ENCODE assay signal across 1 cellular context in genomic region chr10:61765176-61766087, GRCh38.
TF ChIP-seq lines count a peak whose summit lies in the region.

No MANE protein-coding gene starts in this region.

TF ChIP-seq in K562, 482 proteins besides CTCF, POLR2A, EP300 and RAD21 (continued from another document and continues in another):
- TF ChIP-seq ZFP36 (IDR thresholded peaks at IDR 0.05; ENCODE audit: low read depth, low read length, partially characterized antibody) (peak; percentile 42), ZNF274 (IDR thresholded peaks at IDR 0.05; ENCODE audit: borderline replicate concordance, low read depth, low read length) (peak; percentile 93), HDAC2 (IDR thresholded peaks at IDR 0.05) (peak; percentile 99), SIN3B (IDR thresholded peaks at IDR 0.05; ENCODE audit: low read depth) (0 out of 2 replicates have a peak, but pooled peaks have one; percentile 6), ZZZ3 (IDR thresholded peaks at IDR 0.05) (no peak; the same call in 1 of the 2 replicates), CSDE1 (IDR thresholded peaks at IDR 0.05) (peak; percentile 37 to 55; a peak in 3 of 4 replicates), ZFP1 (CRISPR knock-in tag; IDR thresholded peaks at IDR 0.05) (no peak), HMG20B (CRISPR knock-in tag; IDR thresholded peaks at IDR 0.05) (no peak), MAFG (tag; conservative IDR thresholded peaks at IDR 0.05) (peak; percentile 77), EWSR1 (IDR thresholded peaks at IDR 0.05; ENCODE audit: borderline replicate concordance, low read depth, partially characterized antibody) (peak; percentile 73), ZNF785 (CRISPR knock-in tag; IDR thresholded peaks at IDR 0.05) (no peak), PKNOX1 (IDR thresholded peaks at IDR 0.05) (peak; percentile 93), RREB1 (CRISPR knock-in tag; IDR thresholded peaks at IDR 0.05) (peak; percentile 82; the same call in 1 of the 2 replicates), PHF21A (IDR thresholded peaks at IDR 0.05; ENCODE audit: borderline replicate concordance, low read depth) (peak; percentile 90), ZNF175 (CRISPR knock-in tag; IDR thresholded peaks at IDR 0.05; ENCODE audit: low read depth) (peak; percentile 99), STAT5B (CRISPR knock-in tag; IDR thresholded peaks at IDR 0.05) (no peak), GMEB1 (CRISPR knock-in tag; IDR thresholded peaks at IDR 0.05) (peak; percentile 65), SMARCB1 (IDR thresholded peaks at IDR 0.05; ENCODE audit: insufficient read length, low read depth) (peak; percentile 24), FOS (IDR thresholded peaks at IDR 0.05; ENCODE audit: extremely low read depth, insufficient read length) (no peak), ZNF318 (IDR thresholded peaks at IDR 0.05; ENCODE audit: borderline replicate concordance in 1 of 2, low read depth in 1 of 2) (peak in 1 of 2 experiments; percentile 96; a peak in 2 of 4 replicates), BMI1 (IDR thresholded peaks at IDR 0.05; ENCODE audit: low read length) (no peak; the same call in 1 of the 2 replicates), CEBPG (CRISPR knock-in tag; IDR thresholded peaks at IDR 0.05) (peak; percentile 55; the same call in 1 of the 2 replicates), CEBPG (tag; conservative IDR thresholded peaks at IDR 0.05 in 1 of 2, IDR thresholded peaks at IDR 0.05 in 1 of 2) (peak; percentile 70 to 89), ZNF512 (tag; IDR thresholded peaks at IDR 0.05) (no peak), CGGBP1 (CRISPR knock-in tag; IDR thresholded peaks at IDR 0.05) (peak; percentile 92), ZNF780A (CRISPR knock-in tag; IDR thresholded peaks at IDR 0.05) (no peak), ZNF212 (CRISPR knock-in tag; IDR thresholded peaks at IDR 0.05) (peak; percentile 88; the same call in 1 of the 2 replicates), HNRNPH1 (optimal IDR thresholded peaks at IDR 0.05; ENCODE audit: low read depth, low read length) (no peak), RBFOX2 (IDR thresholded peaks at IDR 0.05; ENCODE audit: low read depth, low read length) (peak; percentile 59), ATF4 (CRISPR knock-in tag; IDR thresholded peaks at IDR 0.05) (peak; percentile 90), GTF2E2 (tag; IDR thresholded peaks at IDR 0.05) (peak; percentile 85; the same call in 1 of the 2 replicates), ZNF174 (CRISPR knock-in tag; IDR thresholded peaks at IDR 0.05) (peak; percentile 5; the same call in 1 of the 2 replicates), ZNF197 (CRISPR knock-in tag; IDR thresholded peaks at IDR 0.05; ENCODE audit: low read depth) (peak; percentile 99), GATAD2A (IDR thresholded peaks at IDR 0.05) (peak; percentile 97), PREB (CRISPR knock-in tag; IDR thresholded peaks at IDR 0.05) (no peak), TEAD2 (tag; IDR thresholded peaks at IDR 0.05) (peak; percentile 55), CREB3L1 (IDR thresholded peaks at IDR 0.05; ENCODE audit: borderline replicate concordance, low read depth) (peak; percentile 62; the same call in 1 of the 2 replicates), NCOA4 (IDR thresholded peaks at IDR 0.05; ENCODE audit: partially characterized antibody) (peak; percentile 99)
